8 cellular contexts compared by ENCODE assay signal in genomic region chr2:11746807-11747459, GRCh38. TPM values are rescaled to one million over a fixed set of nuclear protein-coding genes. Genes with fewer than 3 reads are reported as not detected.
DNase-seq lines count a peak whose midpoint lies in the region; ATAC-seq, FAIRE-seq and TF ChIP-seq lines count a peak whose summit lies in the region.

No MANE protein-coding gene starts in this region.

- no peak for TF ChIP-seq CTCF in H1 (IDR thresholded peaks at IDR 0.05; ENCODE audit: control extremely low read depth in 1 of 3, insufficient read depth in 1 of 3, low read depth in 1 of 3, low read length in 3 of 3)

- H3K4me2 ChIP-seq in H1 (ENCODE audit: insufficient read depth in 1 of 2, low read depth in 2 of 2, low read length in 2 of 2) = peak overlapping the region; percentile 80 to 89

- peak overlapping the region; percentile 7 for H3K56ac ChIP-seq in H1 (replicated peaks; ENCODE audit: insufficient read length, low read depth, low read length)

- DNase-seq in G401 (ENCODE audit: low spot score) (peak; percentile 62), SJSA1 (ENCODE audit: low read depth in 1 of 2, low spot score in 2 of 2) (peak in 1 of 2 experiments; percentile 45), H1 (ENCODE audit: low read depth in 1 of 2, low spot score in 2 of 2) (peak in 1 of 2 experiments; percentile 60), aorta (peak in 1 of 2 donors; percentile 75), AG08396 (ENCODE audit: low spot score) (no peak)
- no peak for DNase-seq in activated effector memory CD4-positive, alpha-beta T cell treated with Interleukin-2 at 50 U/mL for 16 hours

- no peak for TF ChIP-seq RAD21 in H1 (IDR thresholded peaks at IDR 0.05 in 1 of 2, conservative IDR thresholded peaks at IDR 0.05 in 1 of 2; ENCODE audit: low read depth in 2 of 2, low read length in 2 of 2)

- H3K27me3 ChIP-seq in SJSA1 (replicated peaks) = no peaks in the 10 kb centered on the region
- H3K27me3 ChIP-seq in H1 (replicated peaks in 1 of 4; ENCODE audit: control insufficient read depth in 3 of 4, extremely low read depth in 1 of 4, insufficient read depth in 3 of 4, low read length in 3 of 4) = peaks cover 0 to 5% (median 0%) of the 10 kb centered on the region in 4 experiments; a peak in 2 of 7 replicates
- H3K27me3 ChIP-seq in mucosa of stomach (ENCODE audit: control insufficient read depth, insufficient read depth, low read length) = no peaks in the 10 kb centered on the region
- H3K27me3 ChIP-seq in aorta (ENCODE audit: control insufficient read depth in 1 of 2, insufficient read depth in 2 of 2, low read length in 1 of 2) = no peaks in the 10 kb centered on the region

- H2BK20ac ChIP-seq in H1 (ENCODE audit: low read length) = no peak overlapping the region

- no peak for FAIRE-seq in H1 (lab: Jason Lieb, UNC)

- no peaks in the 10 kb centered on the region; the same call in 1 of the 2 replicates for H3K79me1 ChIP-seq in H1 (ENCODE audit: low read depth, low read length)

- H3K14ac ChIP-seq in H1 (ENCODE audit: insufficient read length) = no peak overlapping the region

- intact Hi-C loops in aorta (cut with DNase I) = loop anchor here (2.0 to 5.0 kb wide), 3 partner anchors 35 to 54 kb away; no protein-coding TSS in a partner anchor

- H2BK5ac ChIP-seq in H1 (ENCODE audit: low read depth, low read length) = peak overlapping the region; percentile 72; the same call in 1 of the 2 replicates

- peak overlapping the region; percentile 50; the same call in 1 of the 2 replicates for H2BK15ac ChIP-seq in H1 (ENCODE audit: low read length)

- peaks cover 0 to 17% of the 10 kb centered on the region in 2 experiments; a peak in 2 of 4 replicates for H3K79me2 ChIP-seq in H1 (ENCODE audit: control insufficient read depth in 1 of 2, insufficient read depth in 2 of 2, low read length in 2 of 2)

- peak overlapping the region; percentile 93 for H3K4me3 ChIP-seq in SJSA1
- H3K4me3 ChIP-seq in H1 (ENCODE audit: extremely low read depth in 1 of 4, insufficient read depth in 2 of 4, low read depth in 3 of 4, low read length in 4 of 4) = peak overlapping the region; percentile 50 to 66 (median 62)
- H3K4me3 ChIP-seq in mucosa of stomach (ENCODE audit: low read length) = peak overlapping the region; percentile 40
- H3K4me3 ChIP-seq in aorta (ENCODE audit: low read length in 2 of 2) = peak overlapping the region; percentile 44 to 95

- peak overlapping the region; percentile 30 for H4K5ac ChIP-seq in H1 (ENCODE audit: insufficient read length, low read depth, low read length)

- POLR2A ChIA-PET in H1 (lab: Charles Lee; ENCODE audit: partially characterized antibody) = interaction anchor here (1.1 to 2.6 kb wide), 4 partner anchors 10 to 37 kb away, joined by 3 to 6 read pairs (median 4); no protein-coding TSS in a partner anchor

- H3K4me1 ChIP-seq in SJSA1 (replicated peaks) (peaks cover 39% of the 10 kb centered on the region), H1 (replicated peaks in 1 of 4; ENCODE audit: control insufficient read depth in 3 of 4, insufficient read depth in 4 of 4, low read length in 3 of 4) (peaks cover 8 to 38% (median 23%) of the 10 kb centered on the region in 4 experiments), mucosa of stomach (ENCODE audit: control insufficient read depth, insufficient read depth, low read length) (peaks cover 41% of the 10 kb centered on the region), aorta (ENCODE audit: control insufficient read depth in 1 of 2, insufficient read depth in 2 of 2, low read length in 2 of 2) (peaks cover 0 to 5% of the 10 kb centered on the region in 2 donors)

- H2AK5ac ChIP-seq in H1 (ENCODE audit: low read depth, low read length) = no peak overlapping the region

- H4K91ac ChIP-seq in H1 (replicated peaks; ENCODE audit: insufficient read length, low read length) = no peak overlapping the region

- peak; percentile 8 for ATAC-seq in HG03159 (IDR thresholded peaks at IDR 0.05; ENCODE audit: unreplicated experiment)
- ATAC-seq in aorta (ENCODE audit: low FRiP score) = peak; percentile 17

- no peak overlapping the region for H2AFZ ChIP-seq in H1 (ENCODE audit: low read length)

- no peaks in the 10 kb centered on the region for H3K9me3 ChIP-seq in SJSA1 (replicated peaks)
- no peaks in the 10 kb centered on the region for H3K9me3 ChIP-seq in H1 (ENCODE audit: insufficient read depth in 2 of 2, low read depth in 1 of 2, low read length in 1 of 2)
- no peaks in the 10 kb centered on the region for H3K9me3 ChIP-seq in mucosa of stomach (ENCODE audit: control insufficient read depth, low read length)
- no peaks in the 10 kb centered on the region for H3K9me3 ChIP-seq in aorta (ENCODE audit: control insufficient read depth, low read length)

- H3K27ac ChIP-seq in SJSA1 (peak overlapping the region; percentile 65), H1 (ENCODE audit: low read depth, low read length) (no peak overlapping the region), aorta (ENCODE audit: low read depth in 1 of 2, low read length in 2 of 2) (peak overlapping the region in 1 of 2 donors; percentile 28)

- 0 out of 2 replicates have a peak overlapping the region, but pooled peaks have one; percentile 31 for H2BK12ac ChIP-seq in H1 (ENCODE audit: low read depth, low read length)

- H3K36me3 ChIP-seq in SJSA1 = peaks cover 5% of the 10 kb centered on the region
- no peaks in the 10 kb centered on the region for H3K36me3 ChIP-seq in H1 (ENCODE audit: control insufficient read depth in 2 of 4, insufficient read depth in 4 of 4, low read length in 3 of 4)
- no peaks in the 10 kb centered on the region for H3K36me3 ChIP-seq in mucosa of stomach (ENCODE audit: control insufficient read depth, insufficient read depth, low read length)
- no peaks in the 10 kb centered on the region for H3K36me3 ChIP-seq in aorta (ENCODE audit: control insufficient read depth in 1 of 2, insufficient read depth in 2 of 2, low read length in 1 of 2)

- in situ Hi-C loops in G401 (cut with HindIII; ENCODE audit: low sequenced_read_pairs) = no loop called here

- no peak overlapping the region for H3K23ac ChIP-seq in H1 (ENCODE audit: insufficient read length)

- TF ChIP-seq POLR2A in H1 (IDR thresholded peaks at IDR 0.05; ENCODE audit: control extremely low read depth in 1 of 2, low read depth in 2 of 2, low read length in 2 of 2) = no peak; a peak in 2 of 3 replicates

- CTCF ChIA-PET in H1 (lab: Charles Lee; ENCODE audit: partially characterized antibody) = interaction anchor here (1.0 to 10.4 kb wide), 9 partner anchors 8 to 145 kb away, joined by 3 to 217 read pairs (median 4); no protein-coding TSS in a partner anchor

- peaks cover 4% of the 10 kb centered on the region for H3K23me2 ChIP-seq in H1 (ENCODE audit: low read depth, low read length)

- peaks cover 0 to 4% of the 10 kb centered on the region in 2 experiments for H4K20me1 ChIP-seq in H1 (replicated peaks in 1 of 2; ENCODE audit: control insufficient read depth in 1 of 2, insufficient read depth in 2 of 2, low read length in 2 of 2)

- H3K9ac ChIP-seq in H1 (replicated peaks in 1 of 4; ENCODE audit: extremely low read depth in 1 of 4, low read depth in 3 of 4, low read length in 3 of 4) (peak overlapping the region in 3 of 4 experiments; percentile 46 to 68 (median 61); a peak in 5 of 7 replicates), mucosa of stomach (ENCODE audit: low read length) (peak overlapping the region; percentile 59)

- TF ChIP-seq EP300 in H1 (IDR thresholded peaks at IDR 0.05; ENCODE audit: borderline replicate concordance in 1 of 2, low read depth in 2 of 2, low read length in 2 of 2) = no peak; a peak in 1 of 3 replicates

- H3K18ac ChIP-seq in H1 (ENCODE audit: extremely low read depth, low read length) = peak overlapping the region; percentile 74

- no peak overlapping the region for H2BK120ac ChIP-seq in H1 (replicated peaks; ENCODE audit: low read depth, low read length)

- no peak overlapping the region for H3K4ac ChIP-seq in H1 (replicated peaks; ENCODE audit: insufficient read length, low read depth, low read length)

- 2% methylated on average over 33 of the region's 42 CpGs; no CpG with 5 or more reads in 1 of the 2 experiments for WGBS in H1 (ENCODE audit: extremely low coverage in 1 of 2, insufficient coverage in 1 of 2, insufficient read length in 1 of 2, insufficient replicate concordance in 2 of 2, low coverage in 1 of 2, low lambda C conversion rate in 2 of 2, missing lambda C conversion rate in 1 of 2), 2 experiments
- WGBS in aorta, 2 donors = 0 to 1% methylated on average over 26 to 42 of the region's 42 CpGs

- no peak overlapping the region; the same call in 1 of the 2 replicates for H4K8ac ChIP-seq in H1 (ENCODE audit: extremely low read depth, insufficient read depth, low read length)

TF ChIP-seq in H1, 55 proteins besides CTCF, POLR2A, EP300 and RAD21 (continues in another document):
- TF ChIP-seq SAP30 (IDR thresholded peaks at IDR 0.05; ENCODE audit: insufficient read depth, insufficient replicate concordance, low read length) (no peak), PHF8 (conservative IDR thresholded peaks at IDR 0.05; ENCODE audit: low read depth, low read length) (0 out of 2 replicates have a peak, but pooled peaks have one; percentile 36), EZH2 (IDR thresholded peaks at IDR 0.05; ENCODE audit: low read depth, low read length, severe bottlenecking) (no peak), BRCA1 (IDR thresholded peaks at IDR 0.05; ENCODE audit: low read depth, low read length) (no peak), RFX5 (IDR thresholded peaks at IDR 0.05; ENCODE audit: borderline replicate concordance, low read depth, low read length) (no peak), CHD2 (IDR thresholded peaks at IDR 0.05; ENCODE audit: low read length) (no peak), SIX5 (IDR thresholded peaks at IDR 0.05; ENCODE audit: low read depth, low read length) (no peak), CREB1 (IDR thresholded peaks at IDR 0.05) (no peak), HDAC2 (IDR thresholded peaks at IDR 0.05; ENCODE audit: borderline replicate concordance in 1 of 2, low read depth in 2 of 2, low read length in 2 of 2) (0 out of 4 replicates have a peak, but pooled peaks of 1 of the 2 experiments have one; percentile 32), SP4 (IDR thresholded peaks at IDR 0.05; ENCODE audit: low read length) (no peak), SIRT6 (IDR thresholded peaks at IDR 0.05; ENCODE audit: low read length) (no peak)

RNA-seq across cellular contexts. Expression of gene LPIN1, which starts 0.5 kb away (rescaled TPM):
- 12.7 and 30.4 TPM in 2 replicates for total RNA-seq in G401 (2014; rRNA removed; shearing (Covaris generic))
- total RNA-seq in SJSA1 (2014; rRNA removed; shearing (Covaris generic)) = 19.1 and 19.4 TPM in 2 replicates
- total RNA-seq in H1 (2021; fragmentation: NEBNext Ultra II Directional; extraction: Animal tissue kit (Norgen Biotek cat#: 25700)) = 9.8 and 11.3 TPM in 2 replicates
- polyA plus RNA-seq in H1 (2011; rRNA removed) = 4.3 and 4.7 TPM in 2 replicates
- polyA plus RNA-seq in H1 (2011; cell fraction: cytosol; rRNA removed) = 7.7 TPM
- polyA plus RNA-seq in H1 (2011; cell fraction: nucleus; rRNA removed) = 12.7 TPM
- polyA plus RNA-seq in H1 (2012, experiment 1 of 2) = 3.9 to 5.4 TPM (median 4.5 TPM) in 4 replicates
- 0.63 TPM for polyA plus RNA-seq in H1 (2012, experiment 2 of 2)
- polyA plus RNA-seq in H1 (2013, experiment 1 of 2) = 8.9 TPM
- 9.3 TPM for polyA plus RNA-seq in H1 (2013, experiment 2 of 2)
- 9.1 and 42.2 TPM in 2 replicates for polyA minus RNA-seq in H1 (2011; rRNA and poly(A)+ RNA removed)
- polyA minus RNA-seq in H1 (2011; cell fraction: cytosol; rRNA and poly(A)+ RNA removed) = 4.9 TPM
- 12.4 TPM for polyA minus RNA-seq in H1 (2011; cell fraction: nucleus; rRNA and poly(A)+ RNA removed)
- total RNA-seq in aorta = 10 to 100 TPM; 32.8 to 54.0 TPM
- polyA plus RNA-seq in aorta = 10 to 100 TPM in 1 of 2 donors, 1 to 10 TPM in 1; 4.4 to 13.3 TPM

Comparison
In these comparisons a context has a peak if more than half of its experiments do, and no peak if none do; other contexts are left out.
1. H3K4me3 ChIP-seq: peak in every context shown above with its lines; median percentile 93 in SJSA1; 70 in aorta; 62 in H1; 40 in mucosa of stomach.